ENCODE assay signal across 10 cellular contexts in the genomic region with DNA sequence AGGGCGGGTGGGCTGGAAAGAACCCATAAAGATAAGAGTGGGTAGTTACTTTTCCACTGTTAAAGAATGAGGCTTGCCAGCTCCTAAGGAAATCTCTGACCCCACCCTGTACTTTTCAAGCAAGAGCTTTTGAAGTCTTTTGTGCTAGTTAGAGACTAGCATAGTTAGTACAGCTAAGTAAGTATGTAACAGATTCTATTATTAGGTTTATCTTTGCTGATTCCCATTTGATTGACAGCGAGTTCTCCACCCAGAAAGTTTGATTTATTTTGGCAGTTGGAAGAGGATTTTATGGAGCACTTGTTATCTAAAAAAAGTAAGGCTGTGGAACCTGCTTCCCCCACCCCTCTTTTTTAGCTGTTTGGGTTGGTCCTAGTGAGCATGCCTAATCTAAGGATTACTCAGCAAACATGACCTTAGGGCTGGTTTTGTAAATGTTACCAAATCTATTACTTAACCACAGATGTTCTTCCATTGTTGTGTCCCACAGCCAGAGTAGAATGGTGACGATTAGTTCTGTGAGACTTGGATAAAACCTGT. TPM values are rescaled to one million over a fixed set of nuclear protein-coding genes. Genes with fewer than 3 reads are reported as not detected.
DNase-seq lines count a peak whose midpoint lies in the region; ATAC-seq, FAIRE-seq and TF ChIP-seq lines count a peak whose summit lies in the region.
"Had no signal": no experiment of that assay in that cellular context is flagged by ENCODE, and none has a peak within 500 bp of the region (broad histone marks: within the 10 kb centered on the region; RNA-seq: fewer than 3 reads in every experiment).

No MANE protein-coding gene starts in this region.

- WGBS in pancreas, 2 donors, result 40 to 41% methylated on average over 3 of the region's 3 CpGs

- H3K4me3 Mint-ChIP-seq in activated CD4-positive, alpha-beta memory T cell treated with anti-CD3 and anti-CD28 coated beads, Interleukin-2, amount 10 ng/mL, durations not matched to agents 7 days and 5 days, result no peak overlapping the region
- H3K4me3 Mint-ChIP-seq in activated T-helper 1 cell treated with anti-CD3 and anti-CD28 coated beads, Interleukin-12 subunit alpha, Interleukin-12 subunit beta, Interleukin-2, Interleukin-4 antibody, amounts not matched to agents 30 ng/mL and 10 ng/mL and 1 ng/mL, durations not matched to agents 14 hours and 24 hours and 36 hours, result no peak overlapping the region
- H3K4me3 Mint-ChIP-seq: brain had no signal

- H3K4me1 ChIP-seq in pancreas, result peaks cover 39 to 61% (median 59%) of the 10 kb centered on the region in 3 donors

- no peaks in the 10 kb centered on the region for H3K36me3 ChIP-seq in pancreas

- intact Hi-C loops in pancreas (cut with DNase I), result loop anchor here in 1 of 3 donors (10.0 kb wide), 1 partner anchor 52 kb away; no protein-coding TSS in a partner anchor
- intact Hi-C loops in activated T-helper 1 cell treated with anti-CD3 and anti-CD28 coated beads, Interleukin-12 subunit alpha, Interleukin-12 subunit beta, Interleukin-2, Interleukin-4 antibody, amounts not matched to agents 30 ng/mL and 10 ng/mL and 1 ng/mL, durations not matched to agents 14 hours and 24 hours and 36 hours (cut with micrococcal nuclease), result no loop called here

- no peaks in the 10 kb centered on the region for H3K27me3 ChIP-seq in pancreas

- POLR2A ChIA-PET in activated CD4-positive, alpha-beta memory T cell treated with anti-CD3 and anti-CD28 coated beads, Interleukin-2, amount 10 ng/mL, durations not matched to agents 7 days and 5 days (lab: Charles Lee), result interaction anchor here (0.8 kb wide), 1 partner anchor 11 kb away, joined by 3 read pairs; no protein-coding TSS in a partner anchor

- peaks cover 2% of the 10 kb centered on the region for H3K9me3 Mint-ChIP-seq in activated CD4-positive, alpha-beta memory T cell treated with anti-CD3 and anti-CD28 coated beads, Interleukin-2, amount 10 ng/mL, durations not matched to agents 7 days and 5 days
- H3K9me3 Mint-ChIP-seq in activated T-helper 1 cell treated with anti-CD3 and anti-CD28 coated beads, Interleukin-12 subunit alpha, Interleukin-12 subunit beta, Interleukin-2, Interleukin-4 antibody, amounts not matched to agents 30 ng/mL and 10 ng/mL and 1 ng/mL, durations not matched to agents 14 hours and 24 hours and 36 hours, result no peaks in the 10 kb centered on the region

- H3K4me3 ChIP-seq in fibroblast of pulmonary artery (replicated peaks; ENCODE audit: low read depth, low read length) (no peak overlapping the region), pancreas (no peak overlapping the region)

- FAIRE-seq in pancreas (lab: Jason Lieb, UNC), result no peak

- ATAC-seq in pancreas (peak; percentile 75 to 90 (median 84)), HG03378 (IDR thresholded peaks at IDR 0.05; ENCODE audit: unreplicated experiment) (no peak)

- H3K27ac ChIP-seq in pancreas, result peak overlapping the region; percentile 4 to 74 (median 31)

- peaks cover 9% of the 10 kb centered on the region for H3K36me3 Mint-ChIP-seq in activated CD4-positive, alpha-beta memory T cell treated with anti-CD3 and anti-CD28 coated beads, Interleukin-2, amount 10 ng/mL, durations not matched to agents 7 days and 5 days (ENCODE audit: low read depth)
- H3K36me3 Mint-ChIP-seq in activated T-helper 1 cell treated with anti-CD3 and anti-CD28 coated beads, Interleukin-12 subunit alpha, Interleukin-12 subunit beta, Interleukin-2, Interleukin-4 antibody, amounts not matched to agents 30 ng/mL and 10 ng/mL and 1 ng/mL, durations not matched to agents 14 hours and 24 hours and 36 hours (ENCODE audit: low read depth), result peaks cover 14% of the 10 kb centered on the region

- no peak for TF ChIP-seq CTCF in fibroblast of pulmonary artery (IDR thresholded peaks at IDR 0.05; ENCODE audit: low read length, missing control alignments)
- TF ChIP-seq CTCF in pancreas (IDR thresholded peaks at IDR 0.05), result no peak

- no peaks in the 10 kb centered on the region for H3K27me3 Mint-ChIP-seq in activated CD4-positive, alpha-beta memory T cell treated with anti-CD3 and anti-CD28 coated beads, Interleukin-2, amount 10 ng/mL, durations not matched to agents 7 days and 5 days
- peaks cover 6% of the 10 kb centered on the region for H3K27me3 Mint-ChIP-seq in activated T-helper 1 cell treated with anti-CD3 and anti-CD28 coated beads, Interleukin-12 subunit alpha, Interleukin-12 subunit beta, Interleukin-2, Interleukin-4 antibody, amounts not matched to agents 30 ng/mL and 10 ng/mL and 1 ng/mL, durations not matched to agents 14 hours and 24 hours and 36 hours (ENCODE audit: insufficient read depth)
- H3K27me3 Mint-ChIP-seq: brain had no signal

- CTCF ChIA-PET in activated CD4-positive, alpha-beta memory T cell treated with anti-CD3 and anti-CD28 coated beads, Interleukin-2, amount 10 ng/mL, durations not matched to agents 7 days and 5 days (lab: Charles Lee), result no interaction called here

- H3K4me1 Mint-ChIP-seq in activated CD4-positive, alpha-beta memory T cell treated with anti-CD3 and anti-CD28 coated beads, Interleukin-2, amount 10 ng/mL, durations not matched to agents 7 days and 5 days, result peaks cover 36% of the 10 kb centered on the region
- H3K4me1 Mint-ChIP-seq in activated T-helper 1 cell treated with anti-CD3 and anti-CD28 coated beads, Interleukin-12 subunit alpha, Interleukin-12 subunit beta, Interleukin-2, Interleukin-4 antibody, amounts not matched to agents 30 ng/mL and 10 ng/mL and 1 ng/mL, durations not matched to agents 14 hours and 24 hours and 36 hours (ENCODE audit: low read depth), result peaks cover 65% of the 10 kb centered on the region

- H3K9me3 ChIP-seq in pancreas, result no peaks in the 10 kb centered on the region

- DNase-seq in H4 (ENCODE audit: low spot score) (peak; percentile 77), RPMI7951 (ENCODE audit: low read depth) (peak; percentile 93), fibroblast of pulmonary artery (ENCODE audit: low read depth) (peak; percentile 90), pancreas (peak in 3 of 6 donors; percentile 35 to 61 (median 49)), cerebellum (ENCODE audit: low spot score) (no peak)
- no peak for DNase-seq in activated CD4-positive, alpha-beta memory T cell treated with anti-CD3 and anti-CD28 coated beads, Interleukin-2, amount 10 ng/mL, durations not matched to agents 7 days and 5 days
- no peak for DNase-seq in activated T-helper 1 cell treated with anti-CD3 and anti-CD28 coated beads, Interleukin-12 subunit alpha, Interleukin-12 subunit beta, Interleukin-2, Interleukin-4 antibody, amounts not matched to agents 30 ng/mL and 10 ng/mL and 1 ng/mL, durations not matched to agents 14 hours and 24 hours and 36 hours (ENCODE audit: low spot score)
- DNase-seq: midbrain had no signal

- no peak overlapping the region for H3K27ac Mint-ChIP-seq in activated CD4-positive, alpha-beta memory T cell treated with anti-CD3 and anti-CD28 coated beads, Interleukin-2, amount 10 ng/mL, durations not matched to agents 7 days and 5 days
- no peak overlapping the region for H3K27ac Mint-ChIP-seq in activated T-helper 1 cell treated with anti-CD3 and anti-CD28 coated beads, Interleukin-12 subunit alpha, Interleukin-12 subunit beta, Interleukin-2, Interleukin-4 antibody, amounts not matched to agents 30 ng/mL and 10 ng/mL and 1 ng/mL, durations not matched to agents 14 hours and 24 hours and 36 hours

RNA-seq across cellular contexts. Expression of a gene that starts 57.6 kb away (rescaled TPM):
- 61.0 and 65.8 TPM in 2 replicates for total RNA-seq in H4 (2014; rRNA removed; shearing (Covaris generic))
- 60.6 and 64.6 TPM in 2 replicates for total RNA-seq in RPMI7951 (2014; rRNA removed; shearing (Covaris generic))
- total RNA-seq in pancreas (100 to 1,000 TPM in 2 of 6 donors, 10 to 100 TPM in 4; 67.5 to 126 (median 79.0) TPM), cerebellum (34.3 TPM)
- polyA plus RNA-seq in pancreas, result 10 to 100 TPM in 1 of 2 donors, 1 to 10 TPM in 1; 9.3 to 14.6 TPM
- 10 to 100 TPM; 21.6 to 21.8 TPM for total RNA-seq in activated CD4-positive, alpha-beta memory T cell treated with anti-CD3 and anti-CD28 coated beads, Interleukin-2, amount 10 ng/mL, durations not matched to agents 7 days and 5 days
- 29.0 and 31.5 TPM in 2 replicates for total RNA-seq in activated T-helper 1 cell treated with anti-CD3 and anti-CD28 coated beads, Interleukin-12 subunit alpha, Interleukin-12 subunit beta, Interleukin-2, Interleukin-4 antibody, amounts not matched to agents 30 ng/mL and 10 ng/mL and 1 ng/mL, durations not matched to agents 14 hours and 24 hours and 36 hours

Comparison
In these comparisons a context has a peak if more than half of its experiments do, and no peak if none do; other contexts are left out.
1. DNase-seq: peak in H4 (single experiment), RPMI7951 (single experiment) and fibroblast of pulmonary artery (single experiment); none in activated CD4-positive, alpha-beta memory T cell treated with anti-CD3 and anti-CD28 coated beads, Interleukin-2, amount 10 ng/mL, durations not matched to agents 7 days and 5 days (single experiment), cerebellum (single experiment) and activated T-helper 1 cell treated with anti-CD3 and anti-CD28 coated beads, Interleukin-12 subunit alpha, Interleukin-12 subunit beta, Interleukin-2, Interleukin-4 antibody, amounts not matched to agents 30 ng/mL and 10 ng/mL and 1 ng/mL, durations not matched to agents 14 hours and 24 hours and 36 hours (single experiment).